In genomic region chr6:143408151-143408786, GRCh38 we compare ENCODE assay signal across 13 cellular contexts.
"Had no signal": no experiment of that assay in that cellular context is flagged by ENCODE, and none has a peak within 500 bp of the region (broad histone marks: within the 10 kb centered on the region; RNA-seq: fewer than 3 reads in every experiment).

No MANE protein-coding gene starts in this region.

- H3K4me1 ChIP-seq: thyroid gland had no signal

- DNase-seq: activated CD4-positive, alpha-beta T cell treated with anti-CD3 and anti-CD28 coated beads for 1 hour; activated CD4-positive, alpha-beta T cell treated with anti-CD3 and anti-CD28 coated beads, Interleukin-2, amount 50 U/mL, for 4 hours; activated naive CD4-positive, alpha-beta T cell treated with anti-CD3 and anti-CD28 coated beads for 36 hours; activated naive CD8-positive, alpha-beta T cell treated with anti-CD3 and anti-CD28 coated beads, Interleukin-2, amount 50 U/mL, for 24 hours; aorta; dorsolateral prefrontal cortex; endodermal cell; erythroblast; T-helper 2 cell; thyroid gland had no signal

- H3K36me3 ChIP-seq: cardiac muscle cell, thyroid gland had no signal

- ATAC-seq: activated naive CD8-positive, alpha-beta T cell treated with anti-CD3 and anti-CD28 coated beads, Interleukin-2, amount 50 U/mL, for 24 hours; stimulated activated effector memory CD8-positive, alpha-beta T cell treated with anti-CD3 and anti-CD28 coated beads, Interleukin-12 subunit alpha, Interleukin-12 subunit beta, amount 100 ng/mL, for 72 hours had no signal

- H3K27ac ChIP-seq: cardiac muscle cell, dorsolateral prefrontal cortex, thyroid gland had no signal

- H3K27me3 ChIP-seq: cardiac muscle cell, dorsolateral prefrontal cortex, thyroid gland had no signal

- H3K4me3 ChIP-seq: cardiac muscle cell, dorsolateral prefrontal cortex, thyroid gland had no signal

- H3K9me3 ChIP-seq: thyroid gland had no signal

- FAIRE-seq: TTC549 had no signal
